ENCODE assay signal across 1 cellular context in the genomic region with DNA sequence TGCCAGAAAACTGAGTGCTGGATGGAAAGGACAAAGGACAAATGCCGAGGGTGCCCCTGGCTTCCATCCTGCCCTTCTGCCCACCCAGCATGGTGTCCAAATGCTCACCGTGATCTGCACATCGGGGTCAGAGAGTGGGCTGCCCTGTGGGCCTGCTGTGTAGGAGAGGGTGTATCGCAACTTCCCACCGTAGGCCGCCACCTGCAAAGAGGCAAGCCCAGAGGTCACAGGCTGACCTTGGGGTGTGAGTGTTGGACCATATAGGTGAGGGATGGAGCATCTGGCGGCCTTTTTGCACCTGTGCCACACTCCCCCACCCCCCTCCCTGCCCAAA.
A peak's percentile ranks its signal among the peaks of the same experiment; 100 is the strongest.
TF ChIP-seq lines count a peak whose summit lies in the region.

No MANE protein-coding gene starts in this region.

TF ChIP-seq in endothelial cell of umbilical vein, 7 proteins besides CTCF, POLR2A, EP300 and RAD21:
- TF ChIP-seq MYC (IDR thresholded peaks at IDR 0.05; ENCODE audit: low read depth, low read length) (no peak), POLR2AphosphoS5 (IDR thresholded peaks at IDR 0.05; ENCODE audit: insufficient read depth, low read depth, low read length) (peak; percentile 51)
